In genomic region chr7:150556521-150557138, GRCh38 we compare ENCODE assay signal across 17 cellular contexts. TPM values are rescaled to one million over a fixed set of nuclear protein-coding genes. Genes with fewer than 3 reads are reported as not detected.
DNase-seq lines count a peak whose midpoint lies in the region; ATAC-seq and TF ChIP-seq lines count a peak whose summit lies in the region.
"Had no signal": no experiment of that assay in that cellular context is flagged by ENCODE, and none has a peak within 500 bp of the region (broad histone marks: within the 10 kb centered on the region; RNA-seq: fewer than 3 reads in every experiment).

No MANE protein-coding gene starts in this region.

- no peak for TF ChIP-seq CTCF in neural crest cell (conservative IDR thresholded peaks at IDR 0.05)

- peaks cover 54% of the 10 kb centered on the region for H3K36me3 Mint-ChIP-seq in activated CD4-positive, alpha-beta T cell treated with anti-CD3 and anti-CD28 coated beads for 36 hours (ENCODE audit: low read depth)
- H3K36me3 Mint-ChIP-seq in T-cell (peaks cover 48% of the 10 kb centered on the region), neural crest cell (ENCODE audit: low read depth) (peaks cover 4% of the 10 kb centered on the region)

- H3K27ac Mint-ChIP-seq in activated CD4-positive, alpha-beta T cell treated with anti-CD3 and anti-CD28 coated beads for 36 hours: peak overlapping the region; percentile 91
- peak overlapping the region; percentile 96 to 100 for H3K27ac Mint-ChIP-seq in T-cell
- H3K27ac Mint-ChIP-seq in neural crest cell (ENCODE audit: unreplicated experiment): peak overlapping the region; percentile 31

- H3K27me3 Mint-ChIP-seq in activated CD4-positive, alpha-beta T cell treated with anti-CD3 and anti-CD28 coated beads for 36 hours: no peaks in the 10 kb centered on the region
- H3K27me3 Mint-ChIP-seq in T-cell (no peaks in the 10 kb centered on the region), neural crest cell (ENCODE audit: low read depth) (peaks cover 46% of the 10 kb centered on the region)

- peaks cover 71% of the 10 kb centered on the region for H3K4me1 Mint-ChIP-seq in activated CD4-positive, alpha-beta T cell treated with anti-CD3 and anti-CD28 coated beads for 36 hours
- H3K4me1 Mint-ChIP-seq in T-cell (peaks cover 78 to 88% (median 78%) of the 10 kb centered on the region in 3 donors), neural crest cell (no peaks in the 10 kb centered on the region)

- CTCF ChIA-PET in activated CD4-positive, alpha-beta T cell treated with anti-CD3 and anti-CD28 coated beads for 36 hours (lab: Charles Lee): interaction anchor here (0.6 to 1.6 kb wide), 2 partner anchors 11 to 62 kb away, joined by 3 to 4 read pairs; no protein-coding TSS in a partner anchor
- CTCF ChIA-PET in T-cell (lab: Charles Lee): no interaction called here

- peak; percentile 70 for ATAC-seq in activated CD4-positive, alpha-beta T cell treated with anti-CD3 and anti-CD28 coated beads for 36 hours
- ATAC-seq in T-cell (replicated peaks in 1 of 4): peak; percentile 95 to 99 (median 97)
- no peak for ATAC-seq in HG02759 (IDR thresholded peaks at IDR 0.05; ENCODE audit: unreplicated experiment)
- ATAC-seq: gastroesophageal sphincter, PC-3 had no signal

- H3K9me3 Mint-ChIP-seq in activated CD4-positive, alpha-beta T cell treated with anti-CD3 and anti-CD28 coated beads for 36 hours (ENCODE audit: low read depth): peaks cover 47% of the 10 kb centered on the region
- H3K9me3 Mint-ChIP-seq in T-cell (peaks cover 15 to 55% (median 33%) of the 10 kb centered on the region in 3 donors), neural crest cell (peaks cover 24% of the 10 kb centered on the region)

- no peak for DNase-seq in activated CD4-positive, alpha-beta T cell treated with anti-CD3 and anti-CD28 coated beads for 36 hours
- DNase-seq in activated CD4-positive, alpha-beta T cell treated with anti-CD3 and anti-CD28 coated beads, Interleukin-2, amount 50 U/mL, for 48 hours: no peak
- peak in 26 of 34 experiments; percentile 18 to 73 (median 40) for DNase-seq in T-cell
- DNase-seq in effector CD4-positive, alpha-beta T cell: peak; percentile 6
- DNase-seq in neural crest cell (ENCODE audit: low read depth, low spot score): no peak
- no peak for DNase-seq in NCI-H1092 treated with DMSO at 0.1 percent for 48 hours (lab: John Stamatoyannopoulos, UW)
- DNase-seq in T-helper 9 cell: no peak
- DNase-seq: 8988T; Caco-2; effector CD8-positive, alpha-beta T cell; NCI-H1105; NCI-H446; PC-3; sigmoid colon had no signal

- H3K4me3 Mint-ChIP-seq in activated CD4-positive, alpha-beta T cell treated with anti-CD3 and anti-CD28 coated beads for 36 hours: peak overlapping the region; percentile 9
- H3K4me3 Mint-ChIP-seq in T-cell: peak overlapping the region; percentile 36 to 75 (median 64)
- no peak overlapping the region for H3K4me3 Mint-ChIP-seq in neural crest cell

- intact Hi-C loops in activated CD4-positive, alpha-beta T cell treated with anti-CD3 and anti-CD28 coated beads for 36 hours (cut with DNase I, micrococcal nuclease): no loop called here

- POLR2A ChIA-PET in activated CD4-positive, alpha-beta T cell treated with anti-CD3 and anti-CD28 coated beads for 36 hours (lab: Charles Lee): no interaction called here
- POLR2A ChIA-PET in T-cell (lab: Charles Lee): no interaction called here

RNA-seq across cellular contexts. Expression of gene GIMAP4, which starts 10.6 kb away (rescaled TPM):
- 100 to 1,000 TPM; 109 to 135 TPM for total RNA-seq in activated CD4-positive, alpha-beta T cell treated with anti-CD3 and anti-CD28 coated beads for 36 hours
- total RNA-seq in T-cell (100 to 1,000 TPM; 121 to 341 (median 306) TPM), neural crest cell (not detected in 2 replicates)
- total RNA-seq: astrocyte, Caco-2, PC-3 had no signal

RNA-seq across cellular contexts. Expression of gene GIMAP7, which starts 42.0 kb away (rescaled TPM):
- 10 to 100 TPM; 34.5 to 36.9 TPM for total RNA-seq in activated CD4-positive, alpha-beta T cell treated with anti-CD3 and anti-CD28 coated beads for 36 hours
- total RNA-seq in T-cell (100 to 1,000 TPM in 3 of 5 donors, 10 to 100 TPM in 2; 76.8 to 430 (median 392) TPM), neural crest cell (not detected in 2 replicates)
- total RNA-seq: astrocyte, Caco-2, PC-3 had no signal

Comparison
In these comparisons a context has a peak if more than half of its experiments do, and no peak if none do; other contexts are left out.
1. DNase-seq: peak in T-cell (26 of 34) and effector CD4-positive, alpha-beta T cell (single experiment); none in activated CD4-positive, alpha-beta T cell treated with anti-CD3 and anti-CD28 coated beads for 36 hours (single experiment), activated CD4-positive, alpha-beta T cell treated with anti-CD3 and anti-CD28 coated beads, Interleukin-2, amount 50 U/mL, for 48 hours (0 of 2), neural crest cell (single experiment), NCI-H1092 treated with DMSO at 0.1 percent for 48 hours (single experiment) and T-helper 9 cell (single experiment).
2. H3K27ac Mint-ChIP-seq: peak in every context shown above with its lines; median percentile 98 in T-cell; 91 in activated CD4-positive, alpha-beta T cell treated with anti-CD3 and anti-CD28 coated beads for 36 hours; 31 in neural crest cell.
3. RNA of gene GIMAP4, which starts 10.6 kb away (total RNA-seq): 121 to 341 TPM in T-cell and 109 to 135 TPM in activated CD4-positive, alpha-beta T cell treated with anti-CD3 and anti-CD28 coated beads for 36 hours; not detected in neural crest cell; every median in the first group is over 100 times any median in the second.
4. RNA of gene GIMAP7, which starts 42.0 kb away (total RNA-seq): 76.8 to 430 TPM in T-cell and 34.5 to 36.9 TPM in activated CD4-positive, alpha-beta T cell treated with anti-CD3 and anti-CD28 coated beads for 36 hours; not detected in neural crest cell; every median in the first group is over 10 times any median in the second.